ENCODE assay signal across 8 cellular contexts in genomic region chr1:196827860-196828259, GRCh38. TPM values are rescaled to one million over a fixed set of nuclear protein-coding genes. Genes with fewer than 3 reads are reported as not detected.
DNase-seq lines count a peak whose midpoint lies in the region; ATAC-seq and TF ChIP-seq lines count a peak whose summit lies in the region.
"Not testable (repeated sequence)": the region's sequence is repeated elsewhere in the genome, so short reads cannot be mapped to it uniquely, and the experiment has no call there.
"Had no signal": no experiment of that assay in that cellular context is flagged by ENCODE, and none has a peak within 500 bp of the region (broad histone marks: within the 10 kb centered on the region; RNA-seq: fewer than 3 reads in every experiment).

No MANE protein-coding gene starts in this region.

- not testable (repeated sequence) for H3K4me1 ChIP-seq in left lung

- not testable (repeated sequence) for H3K4me3 ChIP-seq in left lung

- DNase-seq in GM03348 (ENCODE audit: low spot score): peak; percentile 54
- peak; percentile 2 for DNase-seq in NCI-H2196 (lab: John Stamatoyannopoulos, UW; ENCODE audit: unreplicated experiment)
- peak; percentile 34 for DNase-seq in SKM-1 treated with dmso at 0.1 percent for 144 hours (lab: John Stamatoyannopoulos, UW; ENCODE audit: unreplicated experiment)
- peak; percentile 48 for DNase-seq in dermis blood vessel endothelial cell
- not testable (repeated sequence) for DNase-seq in left lung

- intact Hi-C loops in left lung (cut with DNase I): not testable (repeated sequence)

- TF ChIP-seq CTCF in left lung (IDR thresholded peaks at IDR 0.05): peak in 1 of 2 donors; percentile 16

- H3K27me3 ChIP-seq in left lung: not testable (repeated sequence)

- H3K9me3 ChIP-seq in left lung: not testable (repeated sequence)

- not testable (repeated sequence) for H3K27ac ChIP-seq in left lung

- ATAC-seq in GM21576 (IDR thresholded peaks at IDR 0.05; ENCODE audit: unreplicated experiment): peak; percentile 94
- ATAC-seq in HG03575 (IDR thresholded peaks at IDR 0.05; ENCODE audit: extremely low read depth, insufficient number of reproducible peaks, low FRiP score, unreplicated experiment): peak; percentile 86
- peak; percentile 80 for ATAC-seq in left lung

- not testable (repeated sequence) for H3K36me3 ChIP-seq in left lung

RNA-seq across cellular contexts. Expression of gene CFHR1, which starts 8.3 kb away (rescaled TPM):
- total RNA-seq in dermis blood vessel endothelial cell (not detected in 2 replicates), left lung (not detected)

RNA-seq across cellular contexts. Expression of gene CFHR3, which starts 53.2 kb away (rescaled TPM):
- total RNA-seq in dermis blood vessel endothelial cell: not detected in 2 replicates
- under 1 TPM; 0.17 to 0.34 TPM for total RNA-seq in left lung

RNA-seq across cellular contexts. Expression of gene CFHR4, which starts 60.0 kb away (rescaled TPM):
- total RNA-seq in dermis blood vessel endothelial cell: not detected in 2 replicates
- total RNA-seq in left lung: not detected
- total RNA-seq: upper lobe of left lung had no signal
